Comparison of ENCODE assay signal across 11 cellular contexts in genomic region chr20:1809121-1809520, GRCh38.
A peak's percentile ranks its signal among the peaks of the same experiment; 100 is the strongest.
DNase-seq lines count a peak whose midpoint lies in the region; ATAC-seq and TF ChIP-seq lines count a peak whose summit lies in the region.
"Had no signal": no experiment of that assay in that cellular context is flagged by ENCODE, and none has a peak within 500 bp of the region (broad histone marks: within the 10 kb centered on the region; RNA-seq: fewer than 3 reads in every experiment).

No MANE protein-coding gene starts in this region.

- DNase-seq in activated CD4-positive, alpha-beta T cell treated with anti-CD3 and anti-CD28 coated beads for 36 hours: no peak
- DNase-seq in activated CD4-positive, alpha-beta T cell treated with anti-CD3 and anti-CD28 coated beads, Interleukin-2, amount 10 ng/mL, durations not matched to agents 7 days and 5 days: no peak
- DNase-seq in SW 1271 (lab: John Stamatoyannopoulos, UW) (peak; percentile 40 to 49), esophagus muscularis mucosa (ENCODE audit: extremely low spot score) (peak; percentile 55), substantia nigra (lab: John Stamatoyannopoulos, UW) (no peak), heart right ventricle (no peak), NCI-H1694 treated with DMSO at 0.1 percent for 48 hours (lab: John Stamatoyannopoulos, UW) (no peak)
- DNase-seq: activated CD4-positive, alpha-beta T cell treated with anti-CD3 and anti-CD28 coated beads for 4 hours; transverse colon had no signal

- POLR2A ChIA-PET in activated CD4-positive, alpha-beta T cell treated with anti-CD3 and anti-CD28 coated beads for 36 hours (lab: Charles Lee): no interaction called here
- POLR2A ChIA-PET in activated CD4-positive, alpha-beta T cell treated with anti-CD3 and anti-CD28 coated beads, Interleukin-2, amount 10 ng/mL, durations not matched to agents 7 days and 5 days (lab: Charles Lee): no interaction called here

- H3K36me3 ChIP-seq in esophagus muscularis mucosa (no peaks in the 10 kb centered on the region), heart right ventricle (no peaks in the 10 kb centered on the region)
- H3K36me3 ChIP-seq: transverse colon had no signal

- no peaks in the 10 kb centered on the region for H3K9me3 ChIP-seq in esophagus muscularis mucosa
- H3K9me3 ChIP-seq in heart right ventricle: no peaks in the 10 kb centered on the region
- H3K9me3 ChIP-seq: transverse colon had no signal

- H3K4me1 ChIP-seq in esophagus muscularis mucosa: peaks cover 31 to 52% (median 38%) of the 10 kb centered on the region in 4 donors
- H3K4me1 ChIP-seq in heart right ventricle: peaks cover 15 to 66% (median 36%) of the 10 kb centered on the region in 9 donors

- TF ChIP-seq CTCF in esophagus muscularis mucosa (IDR thresholded peaks at IDR 0.05): no peak
- no peak for TF ChIP-seq CTCF in heart right ventricle (IDR thresholded peaks at IDR 0.05)

- H3K36me3 Mint-ChIP-seq in activated CD4-positive, alpha-beta T cell treated with anti-CD3 and anti-CD28 coated beads for 36 hours (ENCODE audit: low read depth): no peaks in the 10 kb centered on the region
- no peaks in the 10 kb centered on the region for H3K36me3 Mint-ChIP-seq in activated CD4-positive, alpha-beta T cell treated with anti-CD3 and anti-CD28 coated beads, Interleukin-2, amount 10 ng/mL, durations not matched to agents 7 days and 5 days (ENCODE audit: low read depth)

- peaks cover 17% of the 10 kb centered on the region for H3K27me3 Mint-ChIP-seq in activated CD4-positive, alpha-beta T cell treated with anti-CD3 and anti-CD28 coated beads for 36 hours
- peaks cover 32% of the 10 kb centered on the region for H3K27me3 Mint-ChIP-seq in activated CD4-positive, alpha-beta T cell treated with anti-CD3 and anti-CD28 coated beads, Interleukin-2, amount 10 ng/mL, durations not matched to agents 7 days and 5 days

- ATAC-seq in activated CD4-positive, alpha-beta T cell treated with anti-CD3 and anti-CD28 coated beads for 36 hours: peak; percentile 77
- ATAC-seq in GM18505 (IDR thresholded peaks at IDR 0.05; ENCODE audit: unreplicated experiment): no peak
- no peak for ATAC-seq in heart right ventricle

- H3K9me3 Mint-ChIP-seq in activated CD4-positive, alpha-beta T cell treated with anti-CD3 and anti-CD28 coated beads for 36 hours (ENCODE audit: low read depth): no peaks in the 10 kb centered on the region
- no peaks in the 10 kb centered on the region for H3K9me3 Mint-ChIP-seq in activated CD4-positive, alpha-beta T cell treated with anti-CD3 and anti-CD28 coated beads, Interleukin-2, amount 10 ng/mL, durations not matched to agents 7 days and 5 days
- H3K9me3 Mint-ChIP-seq: nephron had no signal

- no peak overlapping the region for H3K4me3 ChIP-seq in esophagus muscularis mucosa
- no peak overlapping the region for H3K4me3 ChIP-seq in heart right ventricle
- H3K4me3 ChIP-seq: transverse colon had no signal

- no peak for TF ChIP-seq EP300 in esophagus muscularis mucosa (IDR thresholded peaks at IDR 0.05)

- H3K27ac ChIP-seq in esophagus muscularis mucosa (replicated peaks in 1 of 4) (no peak overlapping the region), substantia nigra (ENCODE audit: low read depth, low read length, poor library complexity, severe bottlenecking) (peak overlapping the region; percentile 2), heart right ventricle (peak overlapping the region in 1 of 10 donors; percentile 88)
- H3K27ac ChIP-seq: transverse colon had no signal

- peaks cover 14% of the 10 kb centered on the region for H3K4me1 Mint-ChIP-seq in activated CD4-positive, alpha-beta T cell treated with anti-CD3 and anti-CD28 coated beads for 36 hours
- H3K4me1 Mint-ChIP-seq in activated CD4-positive, alpha-beta T cell treated with anti-CD3 and anti-CD28 coated beads, Interleukin-2, amount 10 ng/mL, durations not matched to agents 7 days and 5 days: peaks cover under 1% of the 10 kb centered on the region

- CTCF ChIA-PET in activated CD4-positive, alpha-beta T cell treated with anti-CD3 and anti-CD28 coated beads for 36 hours (lab: Charles Lee): interaction anchor here (0.6 kb wide), 1 partner anchor 110 kb away, joined by 4 read pairs; no protein-coding TSS in a partner anchor
- CTCF ChIA-PET in activated CD4-positive, alpha-beta T cell treated with anti-CD3 and anti-CD28 coated beads, Interleukin-2, amount 10 ng/mL, durations not matched to agents 7 days and 5 days (lab: Charles Lee): interaction anchor here (1.3 to 1.4 kb wide), 2 partner anchors 16 to 33 kb away, joined by 3 to 5 read pairs; no protein-coding TSS in a partner anchor

- WGBS in esophagus muscularis mucosa: 91% methylated on average over 2 of the region's 2 CpGs
- 66 to 72% methylated on average over 2 of the region's 2 CpGs for WGBS in heart right ventricle, 2 donors

- H3K4me3 Mint-ChIP-seq in activated CD4-positive, alpha-beta T cell treated with anti-CD3 and anti-CD28 coated beads for 36 hours: no peak overlapping the region
- H3K4me3 Mint-ChIP-seq in activated CD4-positive, alpha-beta T cell treated with anti-CD3 and anti-CD28 coated beads, Interleukin-2, amount 10 ng/mL, durations not matched to agents 7 days and 5 days: no peak overlapping the region
- H3K4me3 Mint-ChIP-seq: nephron had no signal

- TF ChIP-seq POLR2A in esophagus muscularis mucosa (IDR thresholded peaks at IDR 0.05; ENCODE audit: low read depth): no peak
- TF ChIP-seq POLR2A in GM18505 (IDR thresholded peaks at IDR 0.05; ENCODE audit: borderline replicate concordance, extremely low read depth, insufficient read depth, insufficient read length): no peak

- no peaks in the 10 kb centered on the region for H3K27me3 ChIP-seq in esophagus muscularis mucosa
- no peaks in the 10 kb centered on the region for H3K27me3 ChIP-seq in heart right ventricle
- H3K27me3 ChIP-seq: transverse colon had no signal

- H3K27ac Mint-ChIP-seq in activated CD4-positive, alpha-beta T cell treated with anti-CD3 and anti-CD28 coated beads for 36 hours: no peak overlapping the region
- no peak overlapping the region for H3K27ac Mint-ChIP-seq in activated CD4-positive, alpha-beta T cell treated with anti-CD3 and anti-CD28 coated beads, Interleukin-2, amount 10 ng/mL, durations not matched to agents 7 days and 5 days
- H3K27ac Mint-ChIP-seq: nephron had no signal

- intact Hi-C loops in activated CD4-positive, alpha-beta T cell treated with anti-CD3 and anti-CD28 coated beads for 36 hours (cut with DNase I, micrococcal nuclease): no loop called here
- intact Hi-C loops in esophagus muscularis mucosa (cut with DNase I) (no loop called here), heart right ventricle (cut with DNase I) (loop anchor here in 3 of 10 donors (10.0 kb wide), 3 partner anchors 76 to 296 kb away; partner anchors contain the start of gene STK35 (in 1 of the 3))

Comparison
In these comparisons a context has a peak if more than half of its experiments do, and no peak if none do; other contexts are left out.
1. DNase-seq: peak in SW 1271 (2 of 2) and esophagus muscularis mucosa (single experiment); none in activated CD4-positive, alpha-beta T cell treated with anti-CD3 and anti-CD28 coated beads for 36 hours (single experiment), activated CD4-positive, alpha-beta T cell treated with anti-CD3 and anti-CD28 coated beads, Interleukin-2, amount 10 ng/mL, durations not matched to agents 7 days and 5 days (single experiment), substantia nigra (0 of 49), heart right ventricle (0 of 2) and NCI-H1694 treated with DMSO at 0.1 percent for 48 hours (single experiment).